ENCODE assay signal across 8 cellular contexts in genomic region chr1:231866392-231867331, GRCh38.
DNase-seq lines count a peak whose midpoint lies in the region; ATAC-seq, FAIRE-seq and TF ChIP-seq lines count a peak whose summit lies in the region.

No MANE protein-coding gene starts in this region.

- no peak for TF ChIP-seq EP300 in GM12878 (IDR thresholded peaks at IDR 0.05; ENCODE audit: borderline replicate concordance in 1 of 2, control insufficient read depth in 1 of 2, low read depth in 2 of 2, low read length in 2 of 2)

- H3K27ac ChIP-seq in GM12878 (ENCODE audit: control insufficient read depth, insufficient read depth) (no peak overlapping the region), iPS DF 6.9 (ENCODE audit: low read length) (no peak overlapping the region)

- H3K27me3 Mint-ChIP-seq in T-helper 17 cell = no peaks in the 10 kb centered on the region

- H3K4me1 ChIP-seq in GM12878 (ENCODE audit: control insufficient read depth, insufficient read depth, low read length) = no peaks in the 10 kb centered on the region
- no peaks in the 10 kb centered on the region; the same call in 1 of the 2 replicates for H3K4me1 ChIP-seq in iPS DF 6.9 (ENCODE audit: control insufficient read depth, insufficient read depth, low read length)

- CTCF ChIA-PET in GM12878 (lab: Yijun Ruan, JAX) = interaction anchor here (0.6 to 2.7 kb wide), 12 partner anchors 8 to 1376 kb away, joined by 3 to 20 read pairs (median 4); no protein-coding TSS in a partner anchor

- no peak overlapping the region for H3K4me3 ChIP-seq in GM12865 (ENCODE audit: low read depth, low read length)
- no peak overlapping the region for H3K4me3 ChIP-seq in NB4 (ENCODE audit: low read depth, low read length)
- no peak overlapping the region for H3K4me3 ChIP-seq in GM12878
- H3K4me3 ChIP-seq in iPS DF 6.9 (ENCODE audit: low read length) = no peak overlapping the region

- POLR2A ChIA-PET in GM12878 (lab: Charles Lee) = no interaction called here

- TF ChIP-seq RAD21 in GM12878 (IDR thresholded peaks at IDR 0.05; ENCODE audit: insufficient read depth, low read depth, low read length) = peak; percentile 78

- H3K4me3 Mint-ChIP-seq in T-helper 17 cell = peak overlapping the region; percentile 50

- no peak overlapping the region for H3K4me2 ChIP-seq in GM12878 (ENCODE audit: control insufficient read depth, insufficient read depth)

- peak; percentile 66 for ATAC-seq in T-helper 17 cell
- ATAC-seq in GM12878 = peak; percentile 47
- no peak for ATAC-seq in GM19395 (IDR thresholded peaks at IDR 0.05; ENCODE audit: unreplicated experiment)

- in situ Hi-C loops in GM12878 (cut with MboI) = no loop called here

- WGBS in GM12878 (ENCODE audit: insufficient coverage, insufficient replicate concordance, low lambda C conversion rate, missing lambda C conversion rate) = 29% methylated on average over 18 of the region's 18 CpGs
- WGBS in iPS DF 6.9 (ENCODE audit: insufficient coverage, insufficient read length) = no CpG with 5 or more reads among the region's 18 CpGs

- intact Hi-C loops in GM12878 (cut with micrococcal nuclease; ENCODE audit: unreplicated experiment) = loop anchor here (5.0 kb wide), 2 partner anchors 756 to 1376 kb away; no protein-coding TSS in a partner anchor

- no TSS peak for BruUV-seq in GM12878 (replicated peaks; lab: Mats Ljungman, UMichigan)

- H4K20me1 ChIP-seq in GM12878 (ENCODE audit: control insufficient read depth, insufficient read depth) = no peaks in the 10 kb centered on the region

- no peak overlapping the region for H3K9ac ChIP-seq in GM12878 (ENCODE audit: control insufficient read depth, insufficient read depth, low read length)

- H2AFZ ChIP-seq in GM12878 (ENCODE audit: control insufficient read depth, low read depth, low read length) = no peak overlapping the region

- H3K36me3 Mint-ChIP-seq in T-helper 17 cell (ENCODE audit: low read depth) = peaks cover 4% of the 10 kb centered on the region

- no peaks in the 10 kb centered on the region for H3K9me3 ChIP-seq in T-helper 17 cell (ENCODE audit: control insufficient read depth, low read length, poor library complexity, severe bottlenecking)
- no peaks in the 10 kb centered on the region for H3K9me3 ChIP-seq in GM12878 (replicated peaks; ENCODE audit: control insufficient read depth, insufficient read depth, low read length)
- no peaks in the 10 kb centered on the region for H3K9me3 ChIP-seq in iPS DF 6.9 (ENCODE audit: control insufficient read depth, insufficient read depth, low read length)

- FAIRE-seq in GM12878 (lab: Jason Lieb, UNC) = peak; percentile 72

- SMC1A ChIA-PET in GM12878 (lab: Charles Lee; ENCODE audit: uncharacterized antibody, unreplicated experiment) = interaction anchor here (0.9 to 1.5 kb wide), 2 partner anchors 10 to 1374 kb away, joined by 3 read pairs; no protein-coding TSS in a partner anchor

- peak; percentile 49 for DNase-seq in GM12865 (ENCODE audit: low read depth)
- peak; percentile 68 for DNase-seq in NB4 (ENCODE audit: low read depth)
- DNase-seq in T-helper 17 cell = peak; percentile 24 to 49 (median 35)
- no peak for DNase-seq in GM12878 (ENCODE audit: low read depth, low spot score)
- peak; percentile 50 for DNase-seq in iPS DF 6.9 (ENCODE audit: low read depth, low spot score)
- peak; percentile 50 for DNase-seq in stimulated activated CD4-positive, alpha-beta T cell treated with anti-CD3 and anti-CD28 coated beads, Interleukin-12 subunit alpha, Interleukin-12 subunit beta, amount 100 ng/mL, for 4 hours
- no peak for DNase-seq in DMS114 treated with DMSO at 0.1 percent for 48 hours (lab: John Stamatoyannopoulos, UW; ENCODE audit: unreplicated experiment)

- RAD21 ChIA-PET in GM12878 (lab: Charles Lee; ENCODE audit: unreplicated experiment) = interaction anchor here (0.8 to 1.7 kb wide), 5 partner anchors 118 to 1376 kb away, joined by 3 to 4 read pairs (median 3); no protein-coding TSS in a partner anchor

- H3K4me1 Mint-ChIP-seq in T-helper 17 cell = peaks cover 28% of the 10 kb centered on the region

- H3K79me2 ChIP-seq in GM12878 (ENCODE audit: control insufficient read depth, insufficient read depth, low read length) = no peaks in the 10 kb centered on the region

- peak overlapping the region; percentile 43 for H3K27ac Mint-ChIP-seq in T-helper 17 cell

- no peaks in the 10 kb centered on the region for H3K36me3 ChIP-seq in GM12878 (ENCODE audit: control insufficient read depth in 2 of 2, insufficient read depth in 2 of 2, low read length in 1 of 2)
- H3K36me3 ChIP-seq in iPS DF 6.9 (ENCODE audit: control insufficient read depth, insufficient read depth, low read length) = no peaks in the 10 kb centered on the region

- peak; percentile 67 for TF ChIP-seq CTCF in GM12865 (IDR thresholded peaks at IDR 0.05; ENCODE audit: insufficient read depth, low read depth, low read length, missing control alignments)
- TF ChIP-seq CTCF in NB4 (IDR thresholded peaks at IDR 0.05; ENCODE audit: low read depth, low read length) = peak; percentile 70
- TF ChIP-seq CTCF in GM12878 (IDR thresholded peaks at IDR 0.05 in 2 of 3, conservative IDR thresholded peaks at IDR 0.05 in 1 of 3; ENCODE audit: control insufficient read depth in 2 of 3, extremely low read depth in 1 of 3, insufficient read depth in 1 of 3, low read depth in 3 of 3, low read length in 3 of 3) = peak; percentile 73 to 81 (median 79)

- H3K27me3 ChIP-seq in GM12878 (replicated peaks in 1 of 2; ENCODE audit: control insufficient read depth in 2 of 2, insufficient read depth in 2 of 2, low read length in 1 of 2) (no peaks in the 10 kb centered on the region; a peak in 1 of 4 replicates), iPS DF 6.9 (ENCODE audit: control insufficient read depth, insufficient read depth, low read length) (no peaks in the 10 kb centered on the region)

- TF ChIP-seq POLR2A in NB4 (IDR thresholded peaks at IDR 0.05; ENCODE audit: extremely low read depth, insufficient read length) (no peak), GM12878 (IDR thresholded peaks at IDR 0.05; ENCODE audit: low read depth, low read length) (no peak)

TF ChIP-seq in GM12878, 131 proteins besides CTCF, POLR2A, EP300 and RAD21:
- TF ChIP-seq RUNX3 (IDR thresholded peaks at IDR 0.05; ENCODE audit: low read length) (peak; percentile 77), BHLHE40 (IDR thresholded peaks at IDR 0.05; ENCODE audit: borderline replicate concordance in 1 of 2, low read depth in 2 of 2, low read length in 1 of 2) (no peak), CHD2 (IDR thresholded peaks at IDR 0.05; ENCODE audit: borderline replicate concordance, low read depth, low read length) (no peak), YY1 (IDR thresholded peaks at IDR 0.05; ENCODE audit: low read depth, low read length) (no peak), ZNF274 (IDR thresholded peaks at IDR 0.05; ENCODE audit: insufficient read depth, insufficient read length) (no peak), ZBTB11 (CRISPR knock-in tag; IDR thresholded peaks at IDR 0.05) (no peak), CHD1 (IDR thresholded peaks at IDR 0.05; ENCODE audit: low read depth, low read length) (no peak), SMC3 (IDR thresholded peaks at IDR 0.05; ENCODE audit: borderline replicate concordance, low read length) (peak; percentile 58; the same call in 1 of the 2 replicates), WRNIP1 (IDR thresholded peaks at IDR 0.05; ENCODE audit: borderline replicate concordance, low read depth, low read length) (no peak)
TF ChIP-seq in GM12878: peak in this region for 2.

Comparison
In these comparisons a context has a peak if more than half of its experiments do, and no peak if none do; other contexts are left out.
1. DNase-seq: peak in GM12865 (single experiment), NB4 (single experiment), T-helper 17 cell (3 of 3), iPS DF 6.9 (single experiment) and stimulated activated CD4-positive, alpha-beta T cell treated with anti-CD3 and anti-CD28 coated beads, Interleukin-12 subunit alpha, Interleukin-12 subunit beta, amount 100 ng/mL, for 4 hours (single experiment); none in GM12878 (single experiment) and DMS114 treated with DMSO at 0.1 percent for 48 hours (single experiment).
2. Peak in every context shown above with its lines, with median percentiles within 50 percentile points of each other: CTCF ChIP-seq.